ENCODE assay signal across 31 cellular contexts in the genomic region with DNA sequence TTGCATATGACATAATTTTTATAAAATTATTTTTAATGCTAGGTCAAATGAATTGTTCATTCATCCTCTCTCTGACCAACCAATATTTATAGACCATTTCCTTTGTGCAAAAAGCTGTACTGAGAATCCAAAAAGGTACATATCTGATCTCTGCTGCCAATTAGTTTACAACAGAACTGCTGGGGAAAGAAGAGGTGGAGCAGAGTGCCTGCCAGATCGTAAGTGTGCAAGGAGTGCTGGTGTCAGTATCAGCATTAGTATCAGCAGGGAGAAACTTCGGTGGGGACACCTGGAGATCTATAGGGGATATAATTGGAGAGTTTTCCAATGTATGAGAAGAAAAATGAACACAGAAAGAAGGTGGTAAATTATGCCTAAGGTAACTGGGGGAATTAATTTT.
"Had no signal": no experiment of that assay in that cellular context is flagged by ENCODE, and none has a peak within 500 bp of the region (broad histone marks: within the 10 kb centered on the region; RNA-seq: fewer than 3 reads in every experiment).

No MANE protein-coding gene starts in this region.

- H3K4me3 Mint-ChIP-seq: activated B cell treated with CpG ODN at 0.5 μM for 24 hours; activated CD4-positive, alpha-beta memory T cell treated with anti-CD3 and anti-CD28 coated beads for 36 hours; activated CD4-positive, alpha-beta T cell treated with anti-CD3 and anti-CD28 coated beads, Interleukin-2, amount 10 ng/mL, durations not matched to agents 24 days and 14 days; activated CD8-positive, alpha-beta memory T cell treated with anti-CD3 and anti-CD28 coated beads, Interleukin-2, amount 10 ng/mL, durations not matched to agents 7 days and 5 days; activated CD8-positive, alpha-beta T cell treated with anti-CD3 and anti-CD28 coated beads, Interleukin-2, amount 10 ng/mL, durations not matched to agents 7 days and 5 days; activated naive CD4-positive, alpha-beta T cell treated with anti-CD3 and anti-CD28 coated beads for 36 hours; activated naive CD4-positive, alpha-beta T cell treated with anti-CD3 and anti-CD28 coated beads, Interleukin-2, amount 50 U/mL, for 24 hours; activated naive CD8-positive, alpha-beta T cell treated with anti-CD3 and anti-CD28 coated beads for 36 hours; activated naive CD8-positive, alpha-beta T cell treated with anti-CD3 and anti-CD28 coated beads, Interleukin-2, amount 50 U/mL, for 24 hours; activated T-helper 1 cell treated with anti-CD3 and anti-CD28 coated beads, Interleukin-12 subunit alpha, Interleukin-12 subunit beta, Interleukin-2, Interleukin-4 antibody, amounts not matched to agents 30 ng/mL and 10 ng/mL and 1 ng/mL, durations not matched to agents 14 hours and 24 hours and 36 hours; T-cell; T-helper 1 cell treated with Interleukin-12 subunit alpha and Interleukin-12 subunit beta and Interleukin-4 antibody, amounts not matched to agents 30 μg/mL and 1 μg/mL, for 36 hours; T-helper 2 cell treated with Interferon-gamma antibody and Interleukin-4, amounts not matched to agents 5 μg/mL and 100 μg/mL, for 36 hours had no signal

- H3K27me3 ChIP-seq: adrenal gland, body of pancreas had no signal

- H3K27me3 Mint-ChIP-seq: activated B cell treated with CpG ODN at 0.5 μM for 24 hours; activated CD4-positive, alpha-beta memory T cell treated with anti-CD3 and anti-CD28 coated beads for 36 hours; activated CD4-positive, alpha-beta T cell treated with anti-CD3 and anti-CD28 coated beads, Interleukin-2, amount 10 ng/mL, durations not matched to agents 24 days and 14 days; activated CD8-positive, alpha-beta memory T cell treated with anti-CD3 and anti-CD28 coated beads, Interleukin-2, amount 10 ng/mL, durations not matched to agents 7 days and 5 days; activated naive CD4-positive, alpha-beta T cell treated with anti-CD3 and anti-CD28 coated beads, Interleukin-2, amount 50 U/mL, for 24 hours; activated naive CD8-positive, alpha-beta T cell treated with anti-CD3 and anti-CD28 coated beads for 36 hours; activated naive CD8-positive, alpha-beta T cell treated with anti-CD3 and anti-CD28 coated beads, Interleukin-2, amount 50 U/mL, for 24 hours; T-cell had no signal

- H3K27ac ChIP-seq: adrenal gland, body of pancreas, WERI-Rb-1 had no signal

- H3K4me3 ChIP-seq: adrenal gland, body of pancreas had no signal

- H3K9me3 Mint-ChIP-seq: activated naive CD4-positive, alpha-beta T cell treated with anti-CD3 and anti-CD28 coated beads, Interleukin-2, amount 50 U/mL, for 24 hours; activated T-helper 1 cell treated with anti-CD3 and anti-CD28 coated beads, Interleukin-12 subunit alpha, Interleukin-12 subunit beta, Interleukin-2, Interleukin-4 antibody, amounts not matched to agents 30 ng/mL and 10 ng/mL and 1 ng/mL, durations not matched to agents 14 hours and 24 hours and 36 hours had no signal

- DNase-seq: activated B cell treated with CpG ODN at 0.5 μM for 24 hours; activated CD4-positive, alpha-beta memory T cell treated with anti-CD3 and anti-CD28 coated beads for 36 hours; activated CD4-positive, alpha-beta T cell treated with anti-CD3 and anti-CD28 coated beads, Interleukin-2, amount 10 ng/mL, durations not matched to agents 24 days and 14 days; activated CD8-positive, alpha-beta memory T cell treated with anti-CD3 and anti-CD28 coated beads, Interleukin-2, amount 10 ng/mL, durations not matched to agents 7 days and 5 days; activated CD8-positive, alpha-beta memory T cell treated with anti-CD3 and anti-CD28 coated beads, Interleukin-2, amount 50 U/mL, for 4 hours; activated CD8-positive, alpha-beta T cell treated with anti-CD3 and anti-CD28 coated beads, Interleukin-2, amount 10 ng/mL, durations not matched to agents 7 days and 5 days; activated effector memory CD4-positive, alpha-beta T cell treated with anti-CD3 and anti-CD28 coated beads, Interleukin-2, amount 50 U/mL, for 16 hours; activated naive CD4-positive, alpha-beta T cell treated with anti-CD3 and anti-CD28 coated beads for 36 hours; activated naive CD8-positive, alpha-beta T cell treated with anti-CD3 and anti-CD28 coated beads for 36 hours; activated naive CD8-positive, alpha-beta T cell treated with anti-CD3 and anti-CD28 coated beads, Interleukin-2, amount 50 U/mL, for 24 hours; activated T-cell treated with anti-CD3 and anti-CD28 coated beads, Interleukin-2, amount 50 U/mL, for 1 hour; activated T-cell treated with anti-CD3 and anti-CD28 coated beads, Interleukin-2, amount 50 U/mL, for 48 hours; adrenal gland; amygdala; aorta; body of pancreas; caudate nucleus; cortex of kidney; effector CD8-positive, alpha-beta T cell; foreskin fibroblast; head of caudate nucleus; T-cell; T1000; WERI-Rb-1 had no signal

- H3K27ac Mint-ChIP-seq: activated B cell treated with CpG ODN at 0.5 μM for 24 hours; activated CD4-positive, alpha-beta memory T cell treated with anti-CD3 and anti-CD28 coated beads for 36 hours; activated CD4-positive, alpha-beta T cell treated with anti-CD3 and anti-CD28 coated beads, Interleukin-2, amount 10 ng/mL, durations not matched to agents 24 days and 14 days; activated CD8-positive, alpha-beta memory T cell treated with anti-CD3 and anti-CD28 coated beads, Interleukin-2, amount 10 ng/mL, durations not matched to agents 7 days and 5 days; activated CD8-positive, alpha-beta T cell treated with anti-CD3 and anti-CD28 coated beads, Interleukin-2, amount 10 ng/mL, durations not matched to agents 7 days and 5 days; activated naive CD4-positive, alpha-beta T cell treated with anti-CD3 and anti-CD28 coated beads for 36 hours; activated naive CD4-positive, alpha-beta T cell treated with anti-CD3 and anti-CD28 coated beads, Interleukin-2, amount 50 U/mL, for 24 hours; activated naive CD8-positive, alpha-beta T cell treated with anti-CD3 and anti-CD28 coated beads for 36 hours; activated naive CD8-positive, alpha-beta T cell treated with anti-CD3 and anti-CD28 coated beads, Interleukin-2, amount 50 U/mL, for 24 hours; activated T-helper 1 cell treated with anti-CD3 and anti-CD28 coated beads, Interleukin-12 subunit alpha, Interleukin-12 subunit beta, Interleukin-2, Interleukin-4 antibody, amounts not matched to agents 30 ng/mL and 10 ng/mL and 1 ng/mL, durations not matched to agents 14 hours and 24 hours and 36 hours; activated T-helper 2 cell treated with anti-CD3 and anti-CD28 coated beads, Interferon-gamma antibody, Interleukin-2, Interleukin-4, amounts not matched to agents 10 μg/mL and 5 μg/mL and 100 μg/mL, durations not matched to agents 14 hours and 24 hours and 36 hours; T-helper 1 cell treated with Interleukin-12 subunit alpha and Interleukin-12 subunit beta and Interleukin-4 antibody, amounts not matched to agents 30 μg/mL and 1 μg/mL, for 36 hours; T-helper 2 cell treated with Interferon-gamma antibody and Interleukin-4, amounts not matched to agents 5 μg/mL and 100 μg/mL, for 36 hours had no signal

- H3K4me1 Mint-ChIP-seq: activated CD4-positive, alpha-beta T cell treated with anti-CD3 and anti-CD28 coated beads, Interleukin-2, amount 10 ng/mL, durations not matched to agents 24 days and 14 days had no signal

- H3K9me3 ChIP-seq: adrenal gland, body of pancreas had no signal

- H3K4me1 ChIP-seq: adrenal gland, body of pancreas had no signal

- ATAC-seq: activated CD4-positive, CD25-positive, alpha-beta regulatory T cell treated with anti-CD3 and anti-CD28 coated beads, Interleukin-2, amount 50 U/mL, for 24 hours; activated CD8-positive, alpha-beta memory T cell treated with anti-CD3 and anti-CD28 coated beads, Interleukin-2, amount 10 ng/mL, durations not matched to agents 7 days and 5 days; activated CD8-positive, alpha-beta T cell treated with anti-CD3 and anti-CD28 coated beads, Interleukin-2, amount 10 ng/mL, durations not matched to agents 7 days and 5 days; activated naive CD8-positive, alpha-beta T cell treated with anti-CD3 and anti-CD28 coated beads, Interleukin-2, amount 50 U/mL, for 24 hours; body of pancreas; esophagus mucosa; T-cell had no signal
